3 cellular contexts compared by ENCODE assay signal in genomic region chr14:26363689-26364088, GRCh38.
TF ChIP-seq lines count a peak whose summit lies in the region.

No MANE protein-coding gene starts in this region.

TF ChIP-seq in HepG2, 621 proteins besides CTCF, POLR2A, EP300 and RAD21 (continued from another document):
- no peak for TF ChIP-seq SNAPC2 (CRISPR knock-in tag; IDR thresholded peaks at IDR 0.05)
- peak; percentile 78 for TF ChIP-seq MAFF (IDR thresholded peaks at IDR 0.05; ENCODE audit: low read depth, low read length)

TF ChIP-seq in A549, 52 proteins besides CTCF, POLR2A, EP300 and RAD21:
- TF ChIP-seq HES2 (IDR thresholded peaks at IDR 0.05) (no peak), MAFK (IDR thresholded peaks at IDR 0.05; ENCODE audit: partially characterized antibody) (peak; percentile 64), MAZ (IDR thresholded peaks at IDR 0.05; ENCODE audit: borderline replicate concordance, low read depth, low read length) (no peak)

TF ChIP-seq in IMR-90, 13 proteins besides CTCF, POLR2A, EP300 and RAD21 (continued from another document):
- TF ChIP-seq ELK1 (IDR thresholded peaks at IDR 0.05; ENCODE audit: borderline replicate concordance, low read depth, low read length) (no peak), MAFK (IDR thresholded peaks at IDR 0.05; ENCODE audit: low read depth, low read length) (peak; percentile 52), FOS (IDR thresholded peaks at IDR 0.05; ENCODE audit: low read depth, low read length) (no peak), RFX5 (IDR thresholded peaks at IDR 0.05; ENCODE audit: low read depth, low read length) (no peak)
